Comparison of ENCODE assay signal across 1 cellular context in genomic region chr11:106326087-106326486, GRCh38.
TF ChIP-seq lines count a peak whose summit lies in the region.

No MANE protein-coding gene starts in this region.

TF ChIP-seq in GM23338, 12 proteins besides CTCF, POLR2A, EP300 and RAD21 (continued from another document):
- TF ChIP-seq, protein P1, sequence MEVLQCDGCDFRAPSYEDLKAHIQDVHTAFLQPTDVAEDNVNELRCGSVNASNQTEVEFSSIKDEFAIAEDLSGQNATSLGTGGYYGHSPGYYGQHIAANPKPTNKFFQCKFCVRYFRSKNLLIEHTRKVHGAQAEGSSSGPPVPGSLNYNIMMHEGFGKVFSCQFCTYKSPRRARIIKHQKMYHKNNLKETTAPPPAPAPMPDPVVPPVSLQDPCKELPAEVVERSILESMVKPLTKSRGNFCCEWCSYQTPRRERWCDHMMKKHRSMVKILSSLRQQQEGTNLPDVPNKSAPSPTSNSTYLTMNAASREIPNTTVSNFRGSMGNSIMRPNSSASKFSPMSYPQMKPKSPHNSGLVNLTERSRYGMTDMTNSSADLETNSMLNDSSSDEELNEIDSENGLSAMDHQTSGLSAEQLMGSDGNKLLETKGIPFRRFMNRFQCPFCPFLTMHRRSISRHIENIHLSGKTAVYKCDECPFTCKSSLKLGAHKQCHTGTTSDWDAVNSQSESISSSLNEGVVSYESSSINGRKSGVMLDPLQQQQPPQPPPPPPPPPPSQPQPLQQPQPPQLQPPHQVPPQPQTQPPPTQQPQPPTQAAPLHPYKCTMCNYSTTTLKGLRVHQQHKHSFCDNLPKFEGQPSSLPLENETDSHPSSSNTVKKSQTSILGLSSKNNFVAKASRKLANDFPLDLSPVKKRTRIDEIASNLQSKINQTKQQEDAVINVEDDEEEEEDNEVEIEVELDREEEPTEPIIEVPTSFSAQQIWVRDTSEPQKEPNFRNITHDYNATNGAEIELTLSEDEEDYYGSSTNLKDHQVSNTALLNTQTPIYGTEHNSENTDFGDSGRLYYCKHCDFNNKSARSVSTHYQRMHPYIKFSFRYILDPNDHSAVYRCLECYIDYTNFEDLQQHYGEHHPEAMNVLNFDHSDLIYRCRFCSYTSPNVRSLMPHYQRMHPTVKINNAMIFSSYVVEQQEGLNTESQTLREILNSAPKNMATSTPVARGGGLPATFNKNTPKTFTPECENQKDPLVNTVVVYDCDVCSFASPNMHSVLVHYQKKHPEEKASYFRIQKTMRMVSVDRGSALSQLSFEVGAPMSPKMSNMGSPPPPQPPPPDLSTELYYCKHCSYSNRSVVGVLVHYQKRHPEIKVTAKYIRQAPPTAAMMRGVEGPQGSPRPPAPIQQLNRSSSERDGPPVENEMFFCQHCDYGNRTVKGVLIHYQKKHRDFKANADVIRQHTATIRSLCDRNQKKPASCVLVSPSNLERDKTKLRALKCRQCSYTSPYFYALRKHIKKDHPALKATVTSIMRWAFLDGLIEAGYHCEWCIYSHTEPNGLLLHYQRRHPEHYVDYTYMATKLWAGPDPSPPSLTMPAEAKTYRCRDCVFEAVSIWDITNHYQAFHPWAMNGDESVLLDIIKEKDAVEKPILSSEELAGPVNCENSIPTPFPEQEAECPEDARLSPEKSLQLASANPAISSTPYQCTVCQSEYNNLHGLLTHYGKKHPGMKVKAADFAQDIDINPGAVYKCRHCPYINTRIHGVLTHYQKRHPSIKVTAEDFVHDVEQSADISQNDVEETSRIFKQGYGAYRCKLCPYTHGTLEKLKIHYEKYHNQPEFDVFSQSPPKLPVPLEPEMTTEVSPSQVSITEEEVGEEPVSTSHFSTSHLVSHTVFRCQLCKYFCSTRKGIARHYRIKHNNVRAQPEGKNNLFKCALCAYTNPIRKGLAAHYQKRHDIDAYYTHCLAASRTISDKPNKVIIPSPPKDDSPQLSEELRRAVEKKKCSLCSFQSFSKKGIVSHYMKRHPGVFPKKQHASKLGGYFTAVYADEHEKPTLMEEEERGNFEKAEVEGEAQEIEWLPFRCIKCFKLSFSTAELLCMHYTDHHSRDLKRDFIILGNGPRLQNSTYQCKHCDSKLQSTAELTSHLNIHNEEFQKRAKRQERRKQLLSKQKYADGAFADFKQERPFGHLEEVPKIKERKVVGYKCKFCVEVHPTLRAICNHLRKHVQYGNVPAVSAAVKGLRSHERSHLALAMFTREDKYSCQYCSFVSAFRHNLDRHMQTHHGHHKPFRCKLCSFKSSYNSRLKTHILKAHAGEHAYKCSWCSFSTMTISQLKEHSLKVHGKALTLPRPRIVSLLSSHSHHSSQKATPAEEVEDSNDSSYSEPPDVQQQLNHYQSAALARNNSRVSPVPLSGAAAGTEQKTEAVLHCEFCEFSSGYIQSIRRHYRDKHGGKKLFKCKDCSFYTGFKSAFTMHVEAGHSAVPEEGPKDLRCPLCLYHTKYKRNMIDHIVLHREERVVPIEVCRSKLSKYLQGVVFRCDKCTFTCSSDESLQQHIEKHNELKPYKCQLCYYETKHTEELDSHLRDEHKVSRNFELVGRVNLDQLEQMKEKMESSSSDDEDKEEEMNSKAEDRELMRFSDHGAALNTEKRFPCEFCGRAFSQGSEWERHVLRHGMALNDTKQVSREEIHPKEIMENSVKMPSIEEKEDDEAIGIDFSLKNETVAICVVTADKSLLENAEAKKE (CRISPR knock-in tag; IDR thresholded peaks at IDR 0.05) = no peak
- TF ChIP-seq CREB1 (CRISPR knock-in tag; IDR thresholded peaks at IDR 0.05; ENCODE audit: low read depth) (no peak), EZH2phosphoT487 (IDR thresholded peaks at IDR 0.05; ENCODE audit: unreplicated experiment) (no peak), NANOG (IDR thresholded peaks at IDR 0.05; ENCODE audit: borderline replicate concordance) (no peak), ZNF114 (CRISPR knock-in tag; IDR thresholded peaks at IDR 0.05) (no peak), REST (IDR thresholded peaks at IDR 0.05; ENCODE audit: unreplicated experiment) (no peak), POLR2AphosphoS5 (IDR thresholded peaks at IDR 0.05; ENCODE audit: low read depth) (no peak), EZH2 (IDR thresholded peaks at IDR 0.05; ENCODE audit: low read depth, unreplicated experiment) (no peak), JUNB (IDR thresholded peaks at IDR 0.05; ENCODE audit: unreplicated experiment) (no peak)
- TF ChIP-seq, protein P2, sequence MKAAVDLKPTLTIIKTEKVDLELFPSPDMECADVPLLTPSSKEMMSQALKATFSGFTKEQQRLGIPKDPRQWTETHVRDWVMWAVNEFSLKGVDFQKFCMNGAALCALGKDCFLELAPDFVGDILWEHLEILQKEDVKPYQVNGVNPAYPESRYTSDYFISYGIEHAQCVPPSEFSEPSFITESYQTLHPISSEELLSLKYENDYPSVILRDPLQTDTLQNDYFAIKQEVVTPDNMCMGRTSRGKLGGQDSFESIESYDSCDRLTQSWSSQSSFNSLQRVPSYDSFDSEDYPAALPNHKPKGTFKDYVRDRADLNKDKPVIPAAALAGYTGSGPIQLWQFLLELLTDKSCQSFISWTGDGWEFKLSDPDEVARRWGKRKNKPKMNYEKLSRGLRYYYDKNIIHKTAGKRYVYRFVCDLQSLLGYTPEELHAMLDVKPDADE (IDR thresholded peaks at IDR 0.05) = no peak
TF ChIP-seq in GM23338: peak in this region for 0.
